ENCODE assay signal across 16 cellular contexts in genomic region chr2:100939445-100939844, GRCh38.
"Had no signal": no experiment of that assay in that cellular context is flagged by ENCODE, and none has a peak within 500 bp of the region (broad histone marks: within the 10 kb centered on the region; RNA-seq: fewer than 3 reads in every experiment).

No MANE protein-coding gene starts in this region.

- H3K9me3 ChIP-seq: heart left ventricle, left lung, lower lobe of right lung had no signal

- H3K27me3 ChIP-seq: heart left ventricle, left lung had no signal

- H3K27ac Mint-ChIP-seq: memory B cell, mesothelial cell of epicardium, nephron had no signal

- H3K4me1 Mint-ChIP-seq: mesothelial cell of epicardium, nephron had no signal

- H3K27ac ChIP-seq: heart left ventricle, left lung, lower lobe of right lung had no signal

- H3K4me3 Mint-ChIP-seq: memory B cell, mesothelial cell of epicardium, nephron had no signal

- DNase-seq: cortex of kidney; effector memory CD4-positive, alpha-beta T cell; heart left ventricle; hippocampal formation; kidney glomerular epithelial cell; left lung; lower lobe of right lung; posterior cingulate gyrus; small intestine; stimulated activated CD4-positive, alpha-beta T cell treated with anti-CD3 and anti-CD28 coated beads, Interleukin-12 subunit alpha, Interleukin-12 subunit beta, amount 100 ng/mL, for 4 hours; stimulated activated naive CD4-positive, alpha-beta T cell treated with Interleukin-2 at 50 U/mL for 16 hours; trophoblast cell had no signal

- ATAC-seq: esophagus mucosa, heart left ventricle, left lung, lower lobe of right lung had no signal

- H3K9me3 Mint-ChIP-seq: memory B cell, mesothelial cell of epicardium, nephron had no signal

- H3K36me3 Mint-ChIP-seq: memory B cell, mesothelial cell of epicardium had no signal
